In the genomic region with DNA sequence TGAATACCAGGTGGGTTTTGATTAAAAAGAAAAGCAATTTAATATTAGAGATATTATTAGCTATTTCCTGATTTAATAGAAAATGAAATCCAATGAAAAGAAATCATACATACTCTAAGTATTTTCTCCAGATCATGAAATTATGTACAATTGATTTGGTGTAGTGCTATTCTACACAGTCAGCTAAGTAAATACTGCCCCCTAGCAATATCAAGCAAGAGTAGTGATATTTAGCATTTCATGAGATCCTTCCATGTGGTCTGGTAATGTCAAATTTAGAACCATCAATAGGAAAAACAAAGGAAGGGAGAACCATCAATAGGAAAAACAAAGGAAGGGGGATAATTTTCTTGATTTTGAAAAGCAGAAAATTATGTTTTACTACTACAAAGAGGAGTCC, we compare ENCODE assay signal across 8 cellular contexts.
DNase-seq lines count a peak whose midpoint lies in the region; ATAC-seq and TF ChIP-seq lines count a peak whose summit lies in the region.

No MANE protein-coding gene starts in this region.

- DNase-seq in DMS114 treated with DMSO at 0.1 percent for 48 hours (lab: John Stamatoyannopoulos, UW; ENCODE audit: unreplicated experiment) (peak; percentile 17), HuH-7 (ENCODE audit: low spot score) (peak; percentile 10), left lobe of liver (ENCODE audit: low spot score) (no peak), immature natural killer cell (no peak), sciatic nerve (ENCODE audit: low spot score) (no peak)

- H3K27ac ChIP-seq in VCaP: no peak overlapping the region

- ATAC-seq in left lobe of liver: peak; percentile 51
- no peak for ATAC-seq in GM18858 (IDR thresholded peaks at IDR 0.05; ENCODE audit: unreplicated experiment)
- ATAC-seq in HG03097 (IDR thresholded peaks at IDR 0.05; ENCODE audit: low FRiP score, unreplicated experiment): no peak
- ATAC-seq in sciatic nerve: no peak

- no peaks in the 10 kb centered on the region for H3K9me3 Mint-ChIP-seq in immature natural killer cell

- H3K4me3 Mint-ChIP-seq in immature natural killer cell: no peak overlapping the region

- H3K36me3 Mint-ChIP-seq in immature natural killer cell: peaks cover 0 to 6% (median 0%) of the 10 kb centered on the region in 3 donors

- H3K27me3 Mint-ChIP-seq in immature natural killer cell (ENCODE audit: low read depth in 3 of 3): no peaks in the 10 kb centered on the region

- intact Hi-C loops in sciatic nerve (cut with DNase I): no loop called here

- no peak overlapping the region for H3K27ac Mint-ChIP-seq in immature natural killer cell

- no peaks in the 10 kb centered on the region for H3K4me1 Mint-ChIP-seq in immature natural killer cell

- peak; percentile 77 for TF ChIP-seq CTCF in VCaP (conservative IDR thresholded peaks at IDR 0.05)

Comparison
In these comparisons a context has a peak if more than half of its experiments do, and no peak if none do; other contexts are left out.
1. DNase-seq: peak in DMS114 treated with DMSO at 0.1 percent for 48 hours (single experiment) and HuH-7 (single experiment); none in left lobe of liver (single experiment), immature natural killer cell (0 of 3) and sciatic nerve (single experiment).